8 cellular contexts compared by ENCODE assay signal in genomic region chr1:31939484-31940329, GRCh38. TPM values are rescaled to one million over a fixed set of nuclear protein-coding genes. Genes with fewer than 3 reads are reported as not detected.
DNase-seq lines count a peak whose midpoint lies in the region; ATAC-seq, FAIRE-seq and TF ChIP-seq lines count a peak whose summit lies in the region.

No MANE protein-coding gene starts in this region.

- intact Hi-C loops in OCI-LY7 (cut with micrococcal nuclease; ENCODE audit: unreplicated experiment) (loop anchor here (1.0 to 2.0 kb wide), 4 partner anchors 17 to 75 kb away; no protein-coding TSS in a partner anchor), esophagus squamous epithelium (cut with DNase I) (no loop called here)

- no TSS peak for BruUV-seq in OCI-LY7 (replicated peaks; lab: Mats Ljungman, UMichigan)

- 57 to 61% methylated on average over 12 to 15 of the region's 16 CpGs for WGBS in esophagus squamous epithelium, 2 donors

- H3K9me2 ChIP-seq in OCI-LY7 (ENCODE audit: insufficient read depth, low read length): no peaks in the 10 kb centered on the region

- H3K27me3 ChIP-seq in esophagus squamous epithelium: no peaks in the 10 kb centered on the region

- H3K9me3 ChIP-seq in OCI-LY7 (ENCODE audit: low read length): no peaks in the 10 kb centered on the region
- H3K9me3 ChIP-seq in esophagus squamous epithelium: no peaks in the 10 kb centered on the region

- H3K27ac ChIP-seq in OCI-LY7 (ENCODE audit: low read depth, low read length, poor library complexity, severe bottlenecking): peak overlapping the region; percentile 75
- peak overlapping the region; percentile 84 to 98 (median 97) for H3K27ac ChIP-seq in esophagus squamous epithelium

- peaks cover 23% of the 10 kb centered on the region for H4K20me1 ChIP-seq in OCI-LY7 (ENCODE audit: insufficient read depth, low read length)

- peak; percentile 64 for FAIRE-seq in H54 (lab: Jason Lieb, UNC)

- peak overlapping the region; percentile 78 for H2AFZ ChIP-seq in OCI-LY7 (ENCODE audit: low read length)

- TF ChIP-seq CTCF in OCI-LY7 (conservative IDR thresholded peaks at IDR 0.05; ENCODE audit: low read length): peak; percentile 78
- peak in 5 of 6 experiments; percentile 33 to 73 (median 51) for TF ChIP-seq CTCF in esophagus squamous epithelium (IDR thresholded peaks at IDR 0.05)

- POLR2A ChIA-PET in OCI-LY7 (lab: Charles Lee): interaction anchor here (0.6 to 2.3 kb wide), 12 partner anchors 13 to 331 kb away, joined by 3 to 15 read pairs (median 4); no protein-coding TSS in a partner anchor

- ATAC-seq in GM18520 (IDR thresholded peaks at IDR 0.05; ENCODE audit: unreplicated experiment): no peak

- peak; percentile 88 for DNase-seq in ELF-1 (ENCODE audit: low read depth, low spot score)
- peak; percentile 92 for DNase-seq in H54 (ENCODE audit: insufficient read length, low spot score)
- DNase-seq in OCI-LY7 (ENCODE audit: low spot score): peak; percentile 91
- peak; percentile 87 for DNase-seq in activated CD8-positive, alpha-beta memory T cell treated with anti-CD3 and anti-CD28 coated beads, Interleukin-2, amount 50 U/mL, for 48 hours
- DNase-seq in esophagus squamous epithelium (lab: John Stamatoyannopoulos, UW): no peak
- peak; percentile 97 for DNase-seq in renal cortical epithelial cell (ENCODE audit: low read depth)
- DNase-seq in NCI-H2107 treated with DMSO at 0.1 percent for 48 hours (lab: John Stamatoyannopoulos, UW; ENCODE audit: unreplicated experiment): no peak

- CTCF ChIA-PET in OCI-LY7 (lab: Charles Lee; ENCODE audit: unreplicated experiment): interaction anchor here (0.6 to 3.1 kb wide), 5 partner anchors 10 to 80 kb away, joined by 3 to 12 read pairs (median 3); no protein-coding TSS in a partner anchor

- peaks cover 78% of the 10 kb centered on the region for H3K4me1 ChIP-seq in OCI-LY7 (ENCODE audit: insufficient read depth, low read length, poor library complexity, severe bottlenecking)
- H3K4me1 ChIP-seq in esophagus squamous epithelium: peaks cover 18 to 74% (median 53%) of the 10 kb centered on the region in 3 donors

- H3K79me2 ChIP-seq in OCI-LY7 (ENCODE audit: insufficient read depth, low read depth, low read length): peaks cover 31% of the 10 kb centered on the region

- 0 out of 2 replicates have a peak, but pooled peaks have one; percentile 11 for TF ChIP-seq POLR2A in H54 (IDR thresholded peaks at IDR 0.05; ENCODE audit: low read depth, low read length)
- TF ChIP-seq POLR2A in esophagus squamous epithelium (IDR thresholded peaks at IDR 0.05): no peak

- peak overlapping the region; percentile 39 for H3K4me3 ChIP-seq in OCI-LY7 (ENCODE audit: low read depth, low read length, poor library complexity, severe bottlenecking)
- no peak overlapping the region for H3K4me3 ChIP-seq in esophagus squamous epithelium

- H3K4me2 ChIP-seq in OCI-LY7 (ENCODE audit: low read length): peak overlapping the region; percentile 61

- peaks cover 21% of the 10 kb centered on the region; the same call in 1 of the 2 replicates for H3K36me3 ChIP-seq in OCI-LY7 (ENCODE audit: insufficient read depth, low read length)
- H3K36me3 ChIP-seq in esophagus squamous epithelium: no peaks in the 10 kb centered on the region

RNA-seq across cellular contexts. Expression of gene PTP4A2, which starts 1.5 kb away (rescaled TPM):
- 208 and 211 TPM in 2 replicates for total RNA-seq in OCI-LY7 (2014; rRNA removed; shearing (Covaris generic))
- total RNA-seq in OCI-LY7 (2022) (186 and 196 TPM in 2 replicates), esophagus squamous epithelium (100 to 1,000 TPM in 3 of 4 donors, 10 to 100 TPM in 1; 71.4 to 122 (median 108) TPM), renal cortical epithelial cell (206 and 356 TPM in 2 replicates)

Comparison
In these comparisons a context has a peak if more than half of its experiments do, and no peak if none do; other contexts are left out.
1. DNase-seq: peak in ELF-1 (single experiment), H54 (single experiment), OCI-LY7 (single experiment), activated CD8-positive, alpha-beta memory T cell treated with anti-CD3 and anti-CD28 coated beads, Interleukin-2, amount 50 U/mL, for 48 hours (single experiment) and renal cortical epithelial cell (single experiment); none in esophagus squamous epithelium (single experiment) and NCI-H2107 treated with DMSO at 0.1 percent for 48 hours (single experiment).